ENCODE assay signal across 15 cellular contexts in genomic region chr4:15495621-15496020, GRCh38. TPM values are rescaled to one million over a fixed set of nuclear protein-coding genes. Genes with fewer than 3 reads are reported as not detected.
"Had no signal": no experiment of that assay in that cellular context is flagged by ENCODE, and none has a peak within 500 bp of the region (broad histone marks: within the 10 kb centered on the region; RNA-seq: fewer than 3 reads in every experiment).

No MANE protein-coding gene starts in this region.

- H3K4me3 Mint-ChIP-seq: brain; dendritic cell treated with granulocyte-macrophage colony-stimulating factor and Interleukin-4, amounts not matched to agents 40 ng/mL and 50 ng/mL, for 4 days; memory B cell; stimulated activated naive CD8-positive, alpha-beta T cell treated with anti-CD3 and anti-CD28 coated beads, Interleukin-15, amount 100 ng/mL, for 72 hours had no signal

- H3K9me3 Mint-ChIP-seq: dendritic cell treated with granulocyte-macrophage colony-stimulating factor and Interleukin-4, amounts not matched to agents 40 ng/mL and 50 ng/mL, for 4 days had no signal

- H3K27ac ChIP-seq: adrenal gland, foreskin keratinocyte, heart left ventricle, testis had no signal

- H3K4me1 Mint-ChIP-seq: memory B cell; stimulated activated naive CD8-positive, alpha-beta T cell treated with anti-CD3 and anti-CD28 coated beads, Interleukin-15, amount 100 ng/mL, for 72 hours had no signal

- H3K27me3 Mint-ChIP-seq: dendritic cell treated with granulocyte-macrophage colony-stimulating factor and Interleukin-4, amounts not matched to agents 40 ng/mL and 50 ng/mL, for 4 days; stimulated activated naive CD8-positive, alpha-beta T cell treated with anti-CD3 and anti-CD28 coated beads, Interleukin-15, amount 100 ng/mL, for 72 hours had no signal

- H3K27me3 ChIP-seq: adrenal gland, foreskin keratinocyte, heart left ventricle, testis had no signal

- ATAC-seq: activated CD4-positive, CD25-positive, alpha-beta regulatory T cell treated with anti-CD3 and anti-CD28 coated beads, Interleukin-2, amount 50 U/mL, for 24 hours; foreskin keratinocyte; left colon; stimulated activated naive CD8-positive, alpha-beta T cell treated with anti-CD3 and anti-CD28 coated beads, Interleukin-15, amount 100 ng/mL, for 72 hours had no signal

- H3K9me3 ChIP-seq: adrenal gland, testis had no signal

- H3K4me1 ChIP-seq: adrenal gland, testis had no signal

- DNase-seq: activated naive CD4-positive, alpha-beta T cell treated with anti-CD3 and anti-CD28 coated beads, Interleukin-2, amount 50 U/mL, for 16 hours; adrenal gland; heart left ventricle; left colon; stimulated activated CD4-positive, alpha-beta T cell treated with anti-CD3 and anti-CD28 coated beads, Interleukin-15, amount 100 ng/mL, for 24 hours; stimulated activated CD4-positive, alpha-beta T cell treated with anti-CD3 and anti-CD28 coated beads, Interleukin-4, amount 100 ng/mL, for 24 hours; stimulated activated naive CD8-positive, alpha-beta T cell treated with anti-CD3 and anti-CD28 coated beads, Interleukin-15, amount 100 ng/mL, for 72 hours; T-helper 2 cell; testis had no signal

- H3K36me3 ChIP-seq: adrenal gland had no signal

- H3K4me3 ChIP-seq: adrenal gland, heart left ventricle, testis had no signal

- H3K27ac Mint-ChIP-seq: activated T-helper 2 cell treated with anti-CD3 and anti-CD28 coated beads, Interferon-gamma antibody, Interleukin-2, Interleukin-4, amounts not matched to agents 10 μg/mL and 5 μg/mL and 100 μg/mL, durations not matched to agents 14 hours and 24 hours and 36 hours; dendritic cell treated with granulocyte-macrophage colony-stimulating factor and Interleukin-4, amounts not matched to agents 40 ng/mL and 50 ng/mL, for 4 days; memory B cell; stimulated activated naive CD8-positive, alpha-beta T cell treated with anti-CD3 and anti-CD28 coated beads, Interleukin-15, amount 100 ng/mL, for 72 hours had no signal

RNA-seq across cellular contexts. Expression of gene CC2D2A, which starts 25.9 kb away (rescaled TPM):
- total RNA-seq: activated T-helper 2 cell treated with anti-CD3 and anti-CD28 coated beads, Interferon-gamma antibody, Interleukin-2, Interleukin-4, amounts not matched to agents 10 μg/mL and 5 μg/mL and 100 μg/mL, durations not matched to agents 14 hours and 24 hours and 36 hours had no signal
